ENCODE assay signal across 16 cellular contexts in the genomic region with DNA sequence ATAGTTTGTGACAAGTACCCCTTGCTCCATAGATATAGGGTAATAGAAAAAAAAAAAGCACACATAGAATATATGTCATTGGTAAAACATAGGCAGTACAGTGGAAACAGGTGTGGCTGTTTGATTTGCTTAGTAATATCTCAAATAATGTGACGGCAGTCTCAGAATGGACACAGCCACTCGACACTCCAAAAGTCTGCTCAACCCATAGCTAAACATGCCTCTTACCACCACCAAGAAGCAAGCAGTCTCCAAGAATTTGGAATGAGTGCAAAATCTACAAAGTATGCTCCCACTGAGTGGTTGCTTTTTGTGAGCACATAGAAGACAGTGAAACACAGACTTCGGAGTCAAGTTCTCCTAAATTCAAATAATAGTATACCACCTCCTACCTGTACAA. TPM values are rescaled to one million over a fixed set of nuclear protein-coding genes. Genes with fewer than 3 reads are reported as not detected.
DNase-seq lines count a peak whose midpoint lies in the region; ATAC-seq and TF ChIP-seq lines count a peak whose summit lies in the region.
"Had no signal": no experiment of that assay in that cellular context is flagged by ENCODE, and none has a peak within 500 bp of the region (broad histone marks: within the 10 kb centered on the region; RNA-seq: fewer than 3 reads in every experiment).

No MANE protein-coding gene starts in this region.

- intact Hi-C loops in natural killer cell (cut with micrococcal nuclease) (no loop called here), colonic mucosa (cut with DNase I) (no loop called here), left ventricle myocardium inferior (cut with micrococcal nuclease) (no loop called here)
- intact Hi-C loops in activated T-helper 1 cell treated with anti-CD3 and anti-CD28 coated beads, Interleukin-12 subunit alpha, Interleukin-12 subunit beta, Interleukin-2, Interleukin-4 antibody, amounts not matched to agents 30 ng/mL and 10 ng/mL and 1 ng/mL, durations not matched to agents 14 hours and 24 hours and 36 hours (cut with micrococcal nuclease): no loop called here

- peaks cover 2% of the 10 kb centered on the region for H3K36me3 Mint-ChIP-seq in natural killer cell treated with Interleukin-12 subunit alpha and Interleukin-12 subunit beta and Interleukin-15 and Interleukin-18, amount 100 ng/mL, for 72 hours
- H3K36me3 Mint-ChIP-seq in natural killer cell: no peaks in the 10 kb centered on the region
- peaks cover 35% of the 10 kb centered on the region for H3K36me3 Mint-ChIP-seq in activated T-helper 1 cell treated with anti-CD3 and anti-CD28 coated beads, Interleukin-12 subunit alpha, Interleukin-12 subunit beta, Interleukin-2, Interleukin-4 antibody, amounts not matched to agents 30 ng/mL and 10 ng/mL and 1 ng/mL, durations not matched to agents 14 hours and 24 hours and 36 hours (ENCODE audit: low read depth)

- H3K27me3 ChIP-seq in colonic mucosa: no peaks in the 10 kb centered on the region
- no peaks in the 10 kb centered on the region for H3K27me3 ChIP-seq in mucosa of stomach (ENCODE audit: control insufficient read depth, insufficient read depth, low read length)
- H3K27me3 ChIP-seq in left ventricle myocardium inferior (ENCODE audit: low read depth): no peaks in the 10 kb centered on the region
- H3K27me3 ChIP-seq: MG63 had no signal

- H3K27ac Mint-ChIP-seq in natural killer cell treated with Interleukin-12 subunit alpha and Interleukin-12 subunit beta and Interleukin-15 and Interleukin-18, amount 100 ng/mL, for 72 hours: peak overlapping the region; percentile 69 to 85
- peak overlapping the region in 1 of 2 donors; percentile 80 for H3K27ac Mint-ChIP-seq in natural killer cell
- H3K27ac Mint-ChIP-seq in activated T-helper 1 cell treated with anti-CD3 and anti-CD28 coated beads, Interleukin-12 subunit alpha, Interleukin-12 subunit beta, Interleukin-2, Interleukin-4 antibody, amounts not matched to agents 30 ng/mL and 10 ng/mL and 1 ng/mL, durations not matched to agents 14 hours and 24 hours and 36 hours: no peak overlapping the region
- H3K27ac Mint-ChIP-seq: CD4-positive, alpha-beta T cell had no signal

- TF ChIP-seq CTCF in natural killer cell (IDR thresholded peaks at IDR 0.05) (no peak), colonic mucosa (IDR thresholded peaks at IDR 0.05) (no peak), left ventricle myocardium inferior (IDR thresholded peaks at IDR 0.05; ENCODE audit: borderline replicate concordance) (no peak)

- peaks cover 5% of the 10 kb centered on the region for H3K4me1 ChIP-seq in colonic mucosa
- H3K4me1 ChIP-seq in mucosa of stomach (ENCODE audit: control insufficient read depth, insufficient read depth, low read length): peaks cover 58% of the 10 kb centered on the region
- H3K4me1 ChIP-seq in left ventricle myocardium inferior: no peaks in the 10 kb centered on the region

- H3K9ac ChIP-seq in colonic mucosa (ENCODE audit: low read depth in 2 of 2, low read length in 2 of 2) (no peak overlapping the region), mucosa of stomach (ENCODE audit: low read length) (peak overlapping the region; percentile 35)

- H3K4me3 ChIP-seq in colonic mucosa: no peak overlapping the region
- no peak overlapping the region for H3K4me3 ChIP-seq in mucosa of stomach (ENCODE audit: low read length)
- H3K4me3 ChIP-seq in left ventricle myocardium inferior: no peak overlapping the region
- H3K4me3 ChIP-seq: MG63 had no signal

- no peaks in the 10 kb centered on the region for H3K9me3 Mint-ChIP-seq in natural killer cell treated with Interleukin-12 subunit alpha and Interleukin-12 subunit beta and Interleukin-15 and Interleukin-18, amount 100 ng/mL, for 72 hours
- no peaks in the 10 kb centered on the region for H3K9me3 Mint-ChIP-seq in natural killer cell
- H3K9me3 Mint-ChIP-seq in activated T-helper 1 cell treated with anti-CD3 and anti-CD28 coated beads, Interleukin-12 subunit alpha, Interleukin-12 subunit beta, Interleukin-2, Interleukin-4 antibody, amounts not matched to agents 30 ng/mL and 10 ng/mL and 1 ng/mL, durations not matched to agents 14 hours and 24 hours and 36 hours: no peaks in the 10 kb centered on the region
- H3K9me3 Mint-ChIP-seq: CD4-positive, alpha-beta T cell had no signal

- H3K27ac ChIP-seq in colonic mucosa: peak overlapping the region; percentile 6
- H3K27ac ChIP-seq in left ventricle myocardium inferior (replicated peaks): no peak overlapping the region

- H3K9me3 ChIP-seq in colonic mucosa: no peaks in the 10 kb centered on the region
- H3K9me3 ChIP-seq in mucosa of stomach (ENCODE audit: control insufficient read depth, low read length): no peaks in the 10 kb centered on the region
- no peaks in the 10 kb centered on the region for H3K9me3 ChIP-seq in left ventricle myocardium inferior (replicated peaks)
- H3K9me3 ChIP-seq: MG63 had no signal

- H3K4me3 Mint-ChIP-seq in natural killer cell treated with Interleukin-12 subunit alpha and Interleukin-12 subunit beta and Interleukin-15 and Interleukin-18, amount 100 ng/mL, for 72 hours: peak overlapping the region; percentile 59
- H3K4me3 Mint-ChIP-seq in natural killer cell: no peak overlapping the region
- no peak overlapping the region for H3K4me3 Mint-ChIP-seq in activated T-helper 1 cell treated with anti-CD3 and anti-CD28 coated beads, Interleukin-12 subunit alpha, Interleukin-12 subunit beta, Interleukin-2, Interleukin-4 antibody, amounts not matched to agents 30 ng/mL and 10 ng/mL and 1 ng/mL, durations not matched to agents 14 hours and 24 hours and 36 hours
- H3K4me3 Mint-ChIP-seq: CD4-positive, alpha-beta T cell had no signal

- no peaks in the 10 kb centered on the region for H3K27me3 Mint-ChIP-seq in natural killer cell treated with Interleukin-12 subunit alpha and Interleukin-12 subunit beta and Interleukin-15 and Interleukin-18, amount 100 ng/mL, for 72 hours
- H3K27me3 Mint-ChIP-seq in natural killer cell (ENCODE audit: low read depth in 2 of 2): no peaks in the 10 kb centered on the region
- H3K27me3 Mint-ChIP-seq in activated T-helper 1 cell treated with anti-CD3 and anti-CD28 coated beads, Interleukin-12 subunit alpha, Interleukin-12 subunit beta, Interleukin-2, Interleukin-4 antibody, amounts not matched to agents 30 ng/mL and 10 ng/mL and 1 ng/mL, durations not matched to agents 14 hours and 24 hours and 36 hours (ENCODE audit: insufficient read depth): no peaks in the 10 kb centered on the region
- H3K27me3 Mint-ChIP-seq: CD4-positive, alpha-beta T cell had no signal

- ATAC-seq in natural killer cell treated with Interleukin-12 subunit alpha and Interleukin-12 subunit beta and Interleukin-15 and Interleukin-18, amount 100 ng/mL, for 72 hours: no peak
- ATAC-seq in natural killer cell: no peak
- ATAC-seq in HG02642 (IDR thresholded peaks at IDR 0.05; ENCODE audit: poor library complexity, unreplicated experiment): no peak

- no peak for DNase-seq in natural killer cell treated with Interleukin-12 subunit alpha and Interleukin-12 subunit beta and Interleukin-15 and Interleukin-18, amount 100 ng/mL, for 72 hours (ENCODE audit: low spot score)
- DNase-seq in natural killer cell: no peak
- DNase-seq in colonic mucosa: no peak
- no peak for DNase-seq in left ventricle myocardium inferior
- no peak for DNase-seq in activated T-helper 1 cell treated with anti-CD3 and anti-CD28 coated beads, Interleukin-12 subunit alpha, Interleukin-12 subunit beta, Interleukin-2, Interleukin-4 antibody, amounts not matched to agents 30 ng/mL and 10 ng/mL and 1 ng/mL, durations not matched to agents 14 hours and 24 hours and 36 hours (ENCODE audit: low spot score)
- DNase-seq: Calu3; CD4-positive, alpha-beta T cell; DMS79; MG63; NCI-H1092; NCI-H146; NCI-H2081 treated with DMSO at 0.1 percent for 48 hours; NCI-H510A; NCI-H82 had no signal

- H3K36me3 ChIP-seq in colonic mucosa (no peaks in the 10 kb centered on the region), mucosa of stomach (ENCODE audit: control insufficient read depth, insufficient read depth, low read length) (no peaks in the 10 kb centered on the region), left ventricle myocardium inferior (peaks cover 5% of the 10 kb centered on the region)
- H3K36me3 ChIP-seq: MG63 had no signal

- peaks cover 51 to 70% of the 10 kb centered on the region in 2 donors for H3K4me1 Mint-ChIP-seq in natural killer cell treated with Interleukin-12 subunit alpha and Interleukin-12 subunit beta and Interleukin-15 and Interleukin-18, amount 100 ng/mL, for 72 hours (ENCODE audit: low read depth in 2 of 2)
- peaks cover 70 to 73% of the 10 kb centered on the region in 2 donors for H3K4me1 Mint-ChIP-seq in natural killer cell
- peaks cover 70% of the 10 kb centered on the region for H3K4me1 Mint-ChIP-seq in activated T-helper 1 cell treated with anti-CD3 and anti-CD28 coated beads, Interleukin-12 subunit alpha, Interleukin-12 subunit beta, Interleukin-2, Interleukin-4 antibody, amounts not matched to agents 30 ng/mL and 10 ng/mL and 1 ng/mL, durations not matched to agents 14 hours and 24 hours and 36 hours (ENCODE audit: low read depth)

RNA-seq across cellular contexts. Expression of a gene that starts 43.0 kb away (rescaled TPM):
- 100 to 1,000 TPM; 136 to 243 TPM for total RNA-seq in natural killer cell treated with Interleukin-12 subunit alpha and Interleukin-12 subunit beta and Interleukin-15 and Interleukin-18, amount 100 ng/mL, for 72 hours
- total RNA-seq in natural killer cell (100 to 1,000 TPM in 1 of 3 donors, 10 to 100 TPM in 2; 90.0 to 111 (median 98.1) TPM), colonic mucosa (10 to 100 TPM; 46.0 to 69.6 TPM), left ventricle myocardium inferior (5.8 TPM)
- total RNA-seq in activated T-helper 1 cell treated with anti-CD3 and anti-CD28 coated beads, Interleukin-12 subunit alpha, Interleukin-12 subunit beta, Interleukin-2, Interleukin-4 antibody, amounts not matched to agents 30 ng/mL and 10 ng/mL and 1 ng/mL, durations not matched to agents 14 hours and 24 hours and 36 hours: 98.6 and 100 TPM in 2 replicates

RNA-seq across cellular contexts. Expression of a gene that starts 49.8 kb away (rescaled TPM):
- total RNA-seq in natural killer cell treated with Interleukin-12 subunit alpha and Interleukin-12 subunit beta and Interleukin-15 and Interleukin-18, amount 100 ng/mL, for 72 hours: 10 to 100 TPM; 76.0 to 76.1 TPM
- total RNA-seq in natural killer cell (100 to 1,000 TPM in 2 of 3 donors, 10 to 100 TPM in 1; 97.4 to 102 (median 102) TPM), colonic mucosa (10 to 100 TPM; 42.3 to 52.4 TPM), left ventricle myocardium inferior (44.4 TPM)
- 111 and 116 TPM in 2 replicates for total RNA-seq in activated T-helper 1 cell treated with anti-CD3 and anti-CD28 coated beads, Interleukin-12 subunit alpha, Interleukin-12 subunit beta, Interleukin-2, Interleukin-4 antibody, amounts not matched to agents 30 ng/mL and 10 ng/mL and 1 ng/mL, durations not matched to agents 14 hours and 24 hours and 36 hours
